15 cellular contexts compared by ENCODE assay signal in genomic region chr2:61437170-61437569, GRCh38. TPM values are rescaled to one million over a fixed set of nuclear protein-coding genes. Genes with fewer than 3 reads are reported as not detected.
A peak's percentile ranks its signal among the peaks of the same experiment; 100 is the strongest.
DNase-seq lines count a peak whose midpoint lies in the region; ATAC-seq, FAIRE-seq and TF ChIP-seq lines count a peak whose summit lies in the region.
"Had no signal": no experiment of that assay in that cellular context is flagged by ENCODE, and none has a peak within 500 bp of the region (broad histone marks: within the 10 kb centered on the region; RNA-seq: fewer than 3 reads in every experiment).

No MANE protein-coding gene starts in this region.

- ATAC-seq in WTC11, result no peak
- no peak for ATAC-seq in naive B cell (ENCODE audit: low read depth in 2 of 2)
- ATAC-seq in GM21447 (IDR thresholded peaks at IDR 0.05; ENCODE audit: unreplicated experiment), result no peak

- H3K36me3 ChIP-seq in testis (ENCODE audit: low read depth, missing control alignments), result no peaks in the 10 kb centered on the region

- TF ChIP-seq POLR2A in testis (IDR thresholded peaks at IDR 0.05), result no peak

- H3K9me3 Mint-ChIP-seq in activated naive CD8-positive, alpha-beta T cell (ENCODE audit: low read depth), result peaks cover 13% of the 10 kb centered on the region
- H3K9me3 Mint-ChIP-seq in activated naive CD8-positive, alpha-beta T cell treated with anti-CD3 and anti-CD28 coated beads for 36 hours, result peaks cover 19% of the 10 kb centered on the region
- H3K9me3 Mint-ChIP-seq in WTC11 (peaks cover 10% of the 10 kb centered on the region), naive B cell (peaks cover 9 to 23% (median 15%) of the 10 kb centered on the region in 7 donors)

- CTCF ChIA-PET in WTC11 (lab: Charles Lee), result no interaction called here

- TF ChIP-seq CTCF in WTC11 (IDR thresholded peaks at IDR 0.05) (no peak), testis (IDR thresholded peaks at IDR 0.05) (no peak)

- peaks cover 4% of the 10 kb centered on the region for H3K4me1 ChIP-seq in testis

- H3K27me3 ChIP-seq in testis, result no peaks in the 10 kb centered on the region
- H3K27me3 ChIP-seq: BLaER1 had no signal

- 92 to 99% methylated on average over 4 of the region's 4 CpGs for WGBS in testis, 2 donors

- intact Hi-C loops in testis (cut with DNase I; ENCODE audit: low total_unique reads), result no loop called here

- no peaks in the 10 kb centered on the region for H3K9me3 ChIP-seq in testis

- H3K4me1 Mint-ChIP-seq in activated naive CD8-positive, alpha-beta T cell (ENCODE audit: low read depth), result peaks cover 66% of the 10 kb centered on the region
- H3K4me1 Mint-ChIP-seq in activated naive CD8-positive, alpha-beta T cell treated with anti-CD3 and anti-CD28 coated beads for 36 hours, result peaks cover 52% of the 10 kb centered on the region
- peaks cover 51% of the 10 kb centered on the region for H3K4me1 Mint-ChIP-seq in WTC11
- peaks cover 64 to 83% (median 81%) of the 10 kb centered on the region in 3 donors for H3K4me1 Mint-ChIP-seq in naive B cell

- POLR2A ChIA-PET in WTC11 (lab: Charles Lee), result no interaction called here

- no peak for DNase-seq in activated naive CD8-positive, alpha-beta T cell treated with anti-CD3 and anti-CD28 coated beads for 36 hours
- DNase-seq in WTC11 (ENCODE audit: low spot score), result no peak
- no peak for DNase-seq in naive B cell
- no peak for DNase-seq in frontal cortex (ENCODE audit: low spot score in 2 of 2)
- no peak for DNase-seq in testis
- no peak for DNase-seq in activated CD4-positive, CD25-positive, alpha-beta regulatory T cell treated with anti-CD3 and anti-CD28 coated beads, Interleukin-2, amount 50 U/mL, for 72 hours
- DNase-seq: KBM-7, NCI-H1048, NCI-H1436 treated with DMSO at 0.1 percent for 48 hours, NCI-H2029 treated with DMSO at 0.1 percent for 48 hours, NCI-H748 treated with DMSO at 0.1 percent for 48 hours had no signal

- no peaks in the 10 kb centered on the region for H3K27me3 Mint-ChIP-seq in activated naive CD8-positive, alpha-beta T cell
- H3K27me3 Mint-ChIP-seq in activated naive CD8-positive, alpha-beta T cell treated with anti-CD3 and anti-CD28 coated beads for 36 hours, result no peaks in the 10 kb centered on the region
- H3K27me3 Mint-ChIP-seq in WTC11 (ENCODE audit: low read depth), result no peaks in the 10 kb centered on the region
- no peaks in the 10 kb centered on the region for H3K27me3 Mint-ChIP-seq in naive B cell

- H3K27ac ChIP-seq in testis, result no peak overlapping the region
- H3K27ac ChIP-seq: BLaER1 had no signal

- H3K36me3 Mint-ChIP-seq in activated naive CD8-positive, alpha-beta T cell, result peaks cover 25% of the 10 kb centered on the region
- H3K36me3 Mint-ChIP-seq in activated naive CD8-positive, alpha-beta T cell treated with anti-CD3 and anti-CD28 coated beads for 36 hours, result peaks cover 43% of the 10 kb centered on the region
- peaks cover 11% of the 10 kb centered on the region; the same call in 1 of the 2 replicates for H3K36me3 Mint-ChIP-seq in WTC11
- peaks cover 5 to 16% of the 10 kb centered on the region in 2 donors for H3K36me3 Mint-ChIP-seq in naive B cell

- H3K4me3 Mint-ChIP-seq in activated naive CD8-positive, alpha-beta T cell, result peak overlapping the region; percentile 42
- H3K4me3 Mint-ChIP-seq in activated naive CD8-positive, alpha-beta T cell treated with anti-CD3 and anti-CD28 coated beads for 36 hours, result no peak overlapping the region
- H3K4me3 Mint-ChIP-seq in WTC11 (no peak overlapping the region), naive B cell (peak overlapping the region in 2 of 8 donors; percentile 15 to 74)

- H3K27ac Mint-ChIP-seq in activated naive CD8-positive, alpha-beta T cell, result no peak overlapping the region
- no peak overlapping the region for H3K27ac Mint-ChIP-seq in activated naive CD8-positive, alpha-beta T cell treated with anti-CD3 and anti-CD28 coated beads for 36 hours
- peak overlapping the region; percentile 61 for H3K27ac Mint-ChIP-seq in WTC11
- peak overlapping the region in 4 of 6 donors; percentile 21 to 76 (median 52) for H3K27ac Mint-ChIP-seq in naive B cell

- no peak overlapping the region for H3K4me3 ChIP-seq in testis
- H3K4me3 ChIP-seq: BLaER1 had no signal

- FAIRE-seq in frontal cortex (lab: Jason Lieb, UNC), result no peak
- FAIRE-seq: A204.1 had no signal

TF ChIP-seq in WTC11, 78 proteins besides CTCF, POLR2A, EP300 and RAD21 (continues in another document):
- no peak for TF ChIP-seq ZNF219 (CRISPR knock-in tag; IDR thresholded peaks at IDR 0.05; ENCODE audit: borderline replicate concordance)
- no peak for TF ChIP-seq E2F4 (CRISPR knock-in tag; IDR thresholded peaks at IDR 0.05; ENCODE audit: borderline replicate concordance, low read depth)
- TF ChIP-seq ELF4 (CRISPR knock-in tag; IDR thresholded peaks at IDR 0.05; ENCODE audit: low read depth), result no peak
- no peak for TF ChIP-seq MXD4 (CRISPR knock-in tag; IDR thresholded peaks at IDR 0.05; ENCODE audit: borderline replicate concordance)
- TF ChIP-seq ZMAT4 (CRISPR knock-in tag; IDR thresholded peaks at IDR 0.05), result no peak
- no peak for TF ChIP-seq CREM (CRISPR knock-in tag; IDR thresholded peaks at IDR 0.05)
- no peak for TF ChIP-seq USF2 (CRISPR knock-in tag; IDR thresholded peaks at IDR 0.05)
- TF ChIP-seq IRF2 (CRISPR knock-in tag; IDR thresholded peaks at IDR 0.05; ENCODE audit: borderline replicate concordance, low read depth), result no peak
- TF ChIP-seq ZNF232 (CRISPR knock-in tag; IDR thresholded peaks at IDR 0.05), result no peak
- TF ChIP-seq TCF7 (CRISPR knock-in tag; IDR thresholded peaks at IDR 0.05; ENCODE audit: low read depth), result no peak
- no peak for TF ChIP-seq ATF2 (CRISPR knock-in tag; IDR thresholded peaks at IDR 0.05; ENCODE audit: borderline replicate concordance, low read depth)
- no peak for TF ChIP-seq SOX15 (CRISPR knock-in tag; IDR thresholded peaks at IDR 0.05)
- TF ChIP-seq FOXK1 (CRISPR knock-in tag; IDR thresholded peaks at IDR 0.05), result no peak
- no peak for TF ChIP-seq JUN (CRISPR knock-in tag; IDR thresholded peaks at IDR 0.05)
- TF ChIP-seq ZNF396 (CRISPR knock-in tag; IDR thresholded peaks at IDR 0.05; ENCODE audit: borderline replicate concordance), result no peak
- TF ChIP-seq ZBTB43 (CRISPR knock-in tag; IDR thresholded peaks at IDR 0.05), result no peak
- no peak for TF ChIP-seq IRF1 (CRISPR knock-in tag; IDR thresholded peaks at IDR 0.05)

RNA-seq across cellular contexts. Expression of gene USP34, which starts 33.7 kb away (rescaled TPM):
- total RNA-seq in activated naive CD8-positive, alpha-beta T cell treated with anti-CD3 and anti-CD28 coated beads for 36 hours, result 10 to 100 TPM; 59.4 to 64.2 TPM
- total RNA-seq in WTC11 (2021) (87.4 to 96.2 TPM (median 92.3 TPM) in 3 replicates), frontal cortex (177 TPM), testis (100 to 1,000 TPM; 230 to 235 TPM)
- polyA plus RNA-seq in naive B cell (ENCODE audit: low read depth in 6 of 6) (10 to 100 TPM; 16.1 to 26.9 (median 21.4) TPM), testis (ENCODE audit: insufficient read depth, low read depth, low replicate concordance) (92.3 TPM)

Comparison
In these comparisons a context has a peak if more than half of its experiments do, and no peak if none do; other contexts are left out.
1. H3K27ac Mint-ChIP-seq: peak in WTC11 (single experiment) and naive B cell (4 of 6); none in activated naive CD8-positive, alpha-beta T cell (single experiment) and activated naive CD8-positive, alpha-beta T cell treated with anti-CD3 and anti-CD28 coated beads for 36 hours (single experiment).